1 cellular context compared by ENCODE assay signal in the genomic region with DNA sequence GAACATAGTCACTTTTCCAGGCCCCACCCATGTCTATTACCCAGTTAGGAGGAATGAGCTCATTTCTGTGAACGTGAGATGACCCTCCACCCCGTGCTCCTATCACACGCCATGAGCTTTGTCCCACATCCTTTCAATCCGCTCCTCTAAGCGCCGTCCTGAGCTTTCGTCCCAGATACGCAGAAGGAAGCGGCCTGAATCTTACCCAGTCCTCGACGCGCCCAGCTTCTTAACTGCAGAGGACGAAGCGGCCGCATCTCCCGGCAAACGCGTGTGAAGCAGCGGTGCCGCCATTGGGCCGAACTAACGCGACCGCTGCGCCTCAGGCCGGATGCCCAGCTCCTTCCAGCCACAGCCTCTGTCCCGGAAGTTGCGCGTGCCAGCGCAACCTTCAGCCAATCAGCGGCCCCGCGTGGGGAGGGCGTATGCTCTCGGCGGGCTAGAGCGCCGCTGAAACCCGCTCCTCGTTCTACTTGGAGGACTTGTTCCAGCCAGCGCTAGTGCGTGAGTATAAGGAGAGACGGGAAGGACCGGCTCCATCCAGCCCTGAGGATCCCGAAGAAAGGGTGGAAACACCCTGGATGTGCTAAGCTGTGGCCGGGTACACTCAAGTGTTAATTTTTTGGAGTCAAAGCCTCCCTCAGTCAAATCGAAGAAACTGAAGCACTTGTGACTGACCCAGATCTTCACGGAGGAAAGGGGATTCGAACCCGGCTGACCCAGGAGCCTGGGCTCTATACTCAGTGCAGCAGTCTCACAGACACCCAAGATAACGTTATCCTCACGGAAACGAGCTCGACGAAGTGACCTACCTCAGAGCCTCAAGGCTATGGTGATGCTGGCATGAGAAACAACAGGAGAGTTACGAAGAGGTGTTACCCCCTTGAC.
TF ChIP-seq lines count a peak whose summit lies in the region.

A gene with protein sequence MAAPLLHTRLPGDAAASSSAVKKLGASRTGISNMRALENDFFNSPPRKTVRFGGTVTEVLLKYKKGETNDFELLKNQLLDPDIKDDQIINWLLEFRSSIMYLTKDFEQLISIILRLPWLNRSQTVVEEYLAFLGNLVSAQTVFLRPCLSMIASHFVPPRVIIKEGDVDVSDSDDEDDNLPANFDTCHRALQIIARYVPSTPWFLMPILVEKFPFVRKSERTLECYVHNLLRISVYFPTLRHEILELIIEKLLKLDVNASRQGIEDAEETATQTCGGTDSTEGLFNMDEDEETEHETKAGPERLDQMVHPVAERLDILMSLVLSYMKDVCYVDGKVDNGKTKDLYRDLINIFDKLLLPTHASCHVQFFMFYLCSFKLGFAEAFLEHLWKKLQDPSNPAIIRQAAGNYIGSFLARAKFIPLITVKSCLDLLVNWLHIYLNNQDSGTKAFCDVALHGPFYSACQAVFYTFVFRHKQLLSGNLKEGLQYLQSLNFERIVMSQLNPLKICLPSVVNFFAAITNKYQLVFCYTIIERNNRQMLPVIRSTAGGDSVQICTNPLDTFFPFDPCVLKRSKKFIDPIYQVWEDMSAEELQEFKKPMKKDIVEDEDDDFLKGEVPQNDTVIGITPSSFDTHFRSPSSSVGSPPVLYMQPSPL (minus strand): TSS at position 333 of the 888 bp plus-strand sequence. CDS start 39 bp downstream, at position 294.

TF ChIP-seq in H1, 55 proteins besides CTCF, POLR2A, EP300 and RAD21:
- TF ChIP-seq KDM4A (IDR thresholded peaks at IDR 0.05; ENCODE audit: low read depth, low read length, severe bottlenecking), result peak; percentile 33
- TF ChIP-seq GABPA (IDR thresholded peaks at IDR 0.05; ENCODE audit: borderline replicate concordance, insufficient read depth, low read length), result peak; percentile 63; the same call in 1 of the 2 replicates
- peak; percentile 82; the same call in 1 of the 2 replicates for TF ChIP-seq PHF8 (conservative IDR thresholded peaks at IDR 0.05; ENCODE audit: low read depth, low read length)
- TF ChIP-seq, protein P1, sequence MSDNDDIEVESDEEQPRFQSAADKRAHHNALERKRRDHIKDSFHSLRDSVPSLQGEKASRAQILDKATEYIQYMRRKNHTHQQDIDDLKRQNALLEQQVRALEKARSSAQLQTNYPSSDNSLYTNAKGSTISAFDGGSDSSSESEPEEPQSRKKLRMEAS (IDR thresholded peaks at IDR 0.05), result peak; percentile 80
- peak; percentile 65 for TF ChIP-seq CREB1 (IDR thresholded peaks at IDR 0.05)
- peak; percentile 91 for TF ChIP-seq TBP (IDR thresholded peaks at IDR 0.05; ENCODE audit: low read depth, low read length)
- TF ChIP-seq ASH2L (IDR thresholded peaks at IDR 0.05; ENCODE audit: low read length), result peak; percentile 24
- TF ChIP-seq POLR2AphosphoS5 (IDR thresholded peaks at IDR 0.05; ENCODE audit: low read depth, low read length), result peak; percentile 87
- 0 out of 2 replicates have a peak, but pooled peaks have one; percentile 58 for TF ChIP-seq GTF2F1 (IDR thresholded peaks at IDR 0.05; ENCODE audit: borderline replicate concordance, low read depth, low read length)
- TF ChIP-seq SP2 (IDR thresholded peaks at IDR 0.05; ENCODE audit: low read length), result peak; percentile 64; the same call in 1 of the 2 replicates
- 0 out of 2 replicates have a peak, but pooled peaks have one; percentile 52 for TF ChIP-seq CHD2 (IDR thresholded peaks at IDR 0.05; ENCODE audit: low read length)
- TF ChIP-seq SP1 (IDR thresholded peaks at IDR 0.05; ENCODE audit: low read depth, low read length), result peak; percentile 38; the same call in 1 of the 2 replicates
- TF ChIP-seq SIN3A (conservative IDR thresholded peaks at IDR 0.05 in 1 of 2, IDR thresholded peaks at IDR 0.05 in 1 of 2; ENCODE audit: low read depth in 1 of 2, low read length in 2 of 2), result peak in 1 of 2 experiments; percentile 69; a peak in 1 of 4 replicates
- peak; percentile 91 for TF ChIP-seq TAF1 (IDR thresholded peaks at IDR 0.05; ENCODE audit: low read depth, low read length)
- TF ChIP-seq YY1 (IDR thresholded peaks at IDR 0.05; ENCODE audit: low read depth, low read length), result peak; percentile 84
- TF ChIP-seq RBBP5 (IDR thresholded peaks at IDR 0.05; ENCODE audit: borderline replicate concordance, low read depth, low read length), result peak; percentile 63; the same call in 1 of the 2 replicates
- peak; percentile 62 for TF ChIP-seq TAF7 (optimal IDR thresholded peaks at IDR 0.05; ENCODE audit: borderline replicate concordance, low read depth, low read length)
- TF ChIP-seq, protein P2, sequence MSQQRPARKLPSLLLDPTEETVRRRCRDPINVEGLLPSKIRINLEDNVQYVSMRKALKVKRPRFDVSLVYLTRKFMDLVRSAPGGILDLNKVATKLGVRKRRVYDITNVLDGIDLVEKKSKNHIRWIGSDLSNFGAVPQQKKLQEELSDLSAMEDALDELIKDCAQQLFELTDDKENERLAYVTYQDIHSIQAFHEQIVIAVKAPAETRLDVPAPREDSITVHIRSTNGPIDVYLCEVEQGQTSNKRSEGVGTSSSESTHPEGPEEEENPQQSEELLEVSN (IDR thresholded peaks at IDR 0.05), result peak; percentile 45
